Comparison of ENCODE assay signal across 9 cellular contexts in the genomic region with DNA sequence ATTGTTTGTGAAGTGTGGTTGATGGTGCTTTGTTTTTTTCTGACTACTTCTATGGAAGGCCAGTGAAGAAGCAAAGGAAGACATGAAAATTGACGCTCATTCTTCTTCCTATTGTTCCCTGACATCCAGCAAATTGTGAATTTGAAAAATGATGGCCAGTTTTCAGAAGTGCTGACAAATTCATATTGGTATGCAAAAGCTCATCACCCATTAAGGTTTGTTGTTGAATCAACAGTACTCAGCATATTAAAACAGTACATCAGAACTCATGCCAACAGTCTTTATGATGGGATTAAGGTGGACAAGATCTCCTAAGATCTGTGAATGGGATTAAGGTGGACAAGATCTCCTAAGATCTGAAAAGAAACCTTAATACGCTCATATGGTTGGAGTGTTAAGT. TPM values are rescaled to one million over a fixed set of nuclear protein-coding genes. Genes with fewer than 3 reads are reported as not detected.
DNase-seq lines count a peak whose midpoint lies in the region; ATAC-seq, FAIRE-seq and TF ChIP-seq lines count a peak whose summit lies in the region.
"Had no signal": no experiment of that assay in that cellular context is flagged by ENCODE, and none has a peak within 500 bp of the region (broad histone marks: within the 10 kb centered on the region; RNA-seq: fewer than 3 reads in every experiment).

No MANE protein-coding gene starts in this region.

- H3K36me3 ChIP-seq in CD8-positive, alpha-beta memory T cell (ENCODE audit: insufficient read depth, low read length) = no peaks in the 10 kb centered on the region
- peaks cover 12% of the 10 kb centered on the region; the same call in 1 of the 2 replicates for H3K36me3 ChIP-seq in MG63
- no peaks in the 10 kb centered on the region for H3K36me3 ChIP-seq in neural cell (ENCODE audit: insufficient read depth, low read length)
- H3K36me3 ChIP-seq in small intestine (ENCODE audit: control insufficient read depth in 2 of 2, insufficient read depth in 2 of 2, low read length in 2 of 2) = no peaks in the 10 kb centered on the region

- no peak for FAIRE-seq in small intestine (lab: Jason Lieb, UNC)

- H3K4me3 Mint-ChIP-seq in CD8-positive, alpha-beta memory T cell = peak overlapping the region; percentile 90 to 97 (median 93)

- H3K4me3 ChIP-seq in CD8-positive, alpha-beta memory T cell (ENCODE audit: low read length) = peak overlapping the region; percentile 70
- peak overlapping the region; percentile 81 for H3K4me3 ChIP-seq in MG63
- H3K4me3 ChIP-seq in coronary artery = peak overlapping the region; percentile 99
- peak overlapping the region; percentile 93 for H3K4me3 ChIP-seq in neural cell (ENCODE audit: low read length)
- H3K4me3 ChIP-seq in small intestine (ENCODE audit: low read depth in 1 of 2, low read length in 2 of 2) = no peak overlapping the region

- peaks cover 24 to 44% (median 34%) of the 10 kb centered on the region in 3 donors for H3K4me1 Mint-ChIP-seq in CD8-positive, alpha-beta memory T cell

- peaks cover 14% of the 10 kb centered on the region for H3K4me1 ChIP-seq in CD8-positive, alpha-beta memory T cell (ENCODE audit: insufficient read depth, low read length)
- H3K4me1 ChIP-seq in foreskin keratinocyte = peaks cover 10% of the 10 kb centered on the region
- H3K4me1 ChIP-seq in small intestine (ENCODE audit: control insufficient read depth in 2 of 2, insufficient read depth in 1 of 2, low read depth in 1 of 2, low read length in 1 of 2) = peaks cover 3 to 5% of the 10 kb centered on the region in 2 donors

- peak overlapping the region; percentile 93 to 98 (median 94) for H3K27ac Mint-ChIP-seq in CD8-positive, alpha-beta memory T cell

- WGBS in small intestine, 3 donors = 87 to 93% (median 93%) methylated on average over 2 of the region's 2 CpGs

- H3F3A ChIP-seq in neural cell (ENCODE audit: insufficient read depth, low read length, poor library complexity, severe bottlenecking) = peaks cover 5% of the 10 kb centered on the region

- no peak overlapping the region for H3K9ac ChIP-seq in neural cell (ENCODE audit: low read length)

- peak overlapping the region; percentile 93 for H3K27ac ChIP-seq in CD8-positive, alpha-beta memory T cell (ENCODE audit: low read depth, low read length)
- peak overlapping the region in 1 of 2 donors; percentile 91 for H3K27ac ChIP-seq in coronary artery
- no peak overlapping the region for H3K27ac ChIP-seq in neural cell (ENCODE audit: low read length)
- H3K27ac ChIP-seq in foreskin keratinocyte = no peak overlapping the region
- peak overlapping the region in 1 of 2 donors; percentile 20 for H3K27ac ChIP-seq in small intestine (ENCODE audit: low read depth in 1 of 2, low read length in 1 of 2)

- H3K4me2 ChIP-seq in neural cell (ENCODE audit: low read length) = peak overlapping the region; percentile 49

- peaks cover 9% of the 10 kb centered on the region for H3K79me2 ChIP-seq in neural cell (replicated peaks; ENCODE audit: insufficient read depth, low read length)

- no peak for TF ChIP-seq RAD21 in neural cell (conservative IDR thresholded peaks at IDR 0.05)

- H3K9me3 ChIP-seq in CD8-positive, alpha-beta memory T cell (ENCODE audit: low read length) = no peaks in the 10 kb centered on the region
- H3K9me3 ChIP-seq in MG63 (no peaks in the 10 kb centered on the region), neural cell (ENCODE audit: low read length) (no peaks in the 10 kb centered on the region), small intestine (ENCODE audit: control insufficient read depth, low read depth) (no peaks in the 10 kb centered on the region)

- H2AFZ ChIP-seq in neural cell (ENCODE audit: low read depth, low read length) = no peak overlapping the region

- no peaks in the 10 kb centered on the region for H3K9me3 Mint-ChIP-seq in CD8-positive, alpha-beta memory T cell

- H3K36me3 Mint-ChIP-seq in CD8-positive, alpha-beta memory T cell = peaks cover 0 to 15% (median 0%) of the 10 kb centered on the region in 3 donors

- peaks cover 0 to 1% of the 10 kb centered on the region in 2 donors for H3K27me3 Mint-ChIP-seq in CD8-positive, alpha-beta memory T cell

- CTCF ChIA-PET in CD8-positive, alpha-beta memory T cell (lab: Charles Lee) = no interaction called here

- no peaks in the 10 kb centered on the region for H3K27me3 ChIP-seq in CD8-positive, alpha-beta memory T cell (ENCODE audit: insufficient read depth, low read length, poor library complexity, severe bottlenecking)
- H3K27me3 ChIP-seq in MG63 (no peaks in the 10 kb centered on the region), neural cell (ENCODE audit: insufficient read depth, low read depth, low read length) (no peaks in the 10 kb centered on the region), foreskin keratinocyte (no peaks in the 10 kb centered on the region), small intestine (ENCODE audit: control insufficient read depth in 2 of 2, insufficient read depth in 2 of 2, low read length in 2 of 2) (no peaks in the 10 kb centered on the region)

- POLR2A ChIA-PET in CD8-positive, alpha-beta memory T cell (lab: Charles Lee) = interaction anchor here (1.7 to 1.9 kb wide), 2 partner anchors 60 to 116 kb away, joined by 5 to 8 read pairs; partner anchors contain the start of genes LSM14B and TAF4

- no peak for TF ChIP-seq EP300 in neural cell (conservative IDR thresholded peaks at IDR 0.05; ENCODE audit: poor library complexity, severe bottlenecking)

- no peak for DNase-seq in CD8-positive, alpha-beta memory T cell
- DNase-seq in MG63 = no peak
- DNase-seq in coronary artery (ENCODE audit: low spot score) = no peak
- DNase-seq in foreskin keratinocyte = no peak
- no peak for DNase-seq in NCI-H1092 treated with DMSO at 0.1 percent for 48 hours (lab: John Stamatoyannopoulos, UW)
- DNase-seq in GOT3 (lab: John Stamatoyannopoulos, UW) = no peak
- no peak for DNase-seq in small intestine

- no peak for TF ChIP-seq CTCF in coronary artery (IDR thresholded peaks at IDR 0.05)
- TF ChIP-seq CTCF in neural cell (IDR thresholded peaks at IDR 0.05; ENCODE audit: poor library complexity, severe bottlenecking) = no peak
- TF ChIP-seq CTCF in foreskin keratinocyte (conservative IDR thresholded peaks at IDR 0.05) = no peak

- no peaks in the 10 kb centered on the region for H3K9me2 ChIP-seq in neural cell (ENCODE audit: insufficient read depth, low read length)

- no peak for ATAC-seq in foreskin keratinocyte

- no peaks in the 10 kb centered on the region for H4K20me1 ChIP-seq in neural cell (ENCODE audit: insufficient read depth)

TF ChIP-seq in neural cell, 6 proteins besides CTCF, POLR2A, EP300 and RAD21:
- TF ChIP-seq TAF1 (IDR thresholded peaks at IDR 0.05; ENCODE audit: low read depth) = no peak

RNA-seq across cellular contexts. Expression of gene MTG2, which starts 1.0 kb away (rescaled TPM):
- 10 to 100 TPM; 44.6 to 45.9 TPM for total RNA-seq in CD8-positive, alpha-beta memory T cell
- 19.0 TPM for polyA plus RNA-seq in CD8-positive, alpha-beta memory T cell
- total RNA-seq in MG63 (2014; rRNA removed; shearing (Covaris generic); ENCODE audit: low replicate concordance) = 87.3 and 102 TPM in 2 replicates
- polyA plus RNA-seq in neural cell (22.4 and 36.1 TPM in 2 replicates), foreskin keratinocyte (35.1 and 46.1 TPM in 2 replicates), small intestine (10 to 100 TPM; 24.9 to 39.4 (median 34.4) TPM)
- polyA minus RNA-seq in neural cell = 21.3 and 23.1 TPM in 2 replicates
- 29.3 and 35.0 TPM in 2 replicates for total RNA-seq in foreskin keratinocyte

RNA-seq across cellular contexts. Expression of gene SS18L1, which starts 38.2 kb away (rescaled TPM):
- 10 to 100 TPM; 16.9 to 18.5 TPM for total RNA-seq in CD8-positive, alpha-beta memory T cell
- polyA plus RNA-seq in CD8-positive, alpha-beta memory T cell = 0.86 TPM
- 5.8 and 7.5 TPM in 2 replicates for total RNA-seq in MG63 (2014; rRNA removed; shearing (Covaris generic); ENCODE audit: low replicate concordance)
- polyA plus RNA-seq in neural cell (117 and 132 TPM in 2 replicates), foreskin keratinocyte (3.1 and 3.6 TPM in 2 replicates), small intestine (10 to 100 TPM in 1 of 3 donors, 1 to 10 TPM in 2; 7.5 to 13.0 (median 9.7) TPM)
- polyA minus RNA-seq in neural cell = 119 and 121 TPM in 2 replicates
- total RNA-seq in foreskin keratinocyte = 7.7 and 8.1 TPM in 2 replicates

RNA-seq across cellular contexts. Expression of gene HRH3, which starts 38.3 kb away (rescaled TPM):
- not detected for total RNA-seq in CD8-positive, alpha-beta memory T cell
- not detected for polyA plus RNA-seq in CD8-positive, alpha-beta memory T cell
- total RNA-seq in MG63 (2014; rRNA removed; shearing (Covaris generic); ENCODE audit: low replicate concordance) = not detected in 2 replicates
- polyA plus RNA-seq in neural cell = 1.7 and 2.8 TPM in 2 replicates
- polyA minus RNA-seq in neural cell = 2.4 and 3.2 TPM in 2 replicates
- total RNA-seq in foreskin keratinocyte = not detected in 2 replicates
- polyA plus RNA-seq in foreskin keratinocyte = not detected in 2 replicates
- under 1 TPM in 1 of 3 donors, not detected in 2; 0.31 TPM for polyA plus RNA-seq in small intestine
- total RNA-seq: mononuclear cell had no signal

RNA-seq across cellular contexts. Expression of gene PSMA7, which starts 38.6 kb away (rescaled TPM):
- 100 to 1,000 TPM; 447 to 464 TPM for total RNA-seq in CD8-positive, alpha-beta memory T cell
- 459 TPM for polyA plus RNA-seq in CD8-positive, alpha-beta memory T cell
- 1,085 and 1,523 TPM in 2 replicates for total RNA-seq in MG63 (2014; rRNA removed; shearing (Covaris generic); ENCODE audit: low replicate concordance)
- polyA plus RNA-seq in neural cell (871 and 874 TPM in 2 replicates), foreskin keratinocyte (474 and 475 TPM in 2 replicates), small intestine (100 to 1,000 TPM; 307 to 378 (median 313) TPM)
- polyA minus RNA-seq in neural cell = 181 and 185 TPM in 2 replicates
- total RNA-seq in foreskin keratinocyte = 365 and 371 TPM in 2 replicates

RNA-seq across cellular contexts. Expression of gene OSBPL2, which starts 56.5 kb away (rescaled TPM):
- total RNA-seq in CD8-positive, alpha-beta memory T cell = 10 to 100 TPM; 24.5 to 24.7 TPM
- 24.6 TPM for polyA plus RNA-seq in CD8-positive, alpha-beta memory T cell
- 18.4 TPM in 2 replicates for total RNA-seq in MG63 (2014; rRNA removed; shearing (Covaris generic); ENCODE audit: low replicate concordance)
- polyA plus RNA-seq in neural cell = 37.5 and 41.5 TPM in 2 replicates
- 40.7 and 48.9 TPM in 2 replicates for polyA minus RNA-seq in neural cell
- 21.8 and 26.2 TPM in 2 replicates for total RNA-seq in foreskin keratinocyte
- 13.0 and 13.2 TPM in 2 replicates for polyA plus RNA-seq in foreskin keratinocyte
- polyA plus RNA-seq in small intestine = 10 to 100 TPM; 19.9 to 30.4 (median 28.1) TPM

Comparison
In these comparisons a context has a peak if more than half of its experiments do, and no peak if none do; other contexts are left out.
1. H3K4me3 ChIP-seq: peak in CD8-positive, alpha-beta memory T cell (single experiment), MG63 (single experiment), coronary artery (single experiment) and neural cell (single experiment); none in small intestine (0 of 2).